ENCODE assay signal across 8 cellular contexts in the genomic region with DNA sequence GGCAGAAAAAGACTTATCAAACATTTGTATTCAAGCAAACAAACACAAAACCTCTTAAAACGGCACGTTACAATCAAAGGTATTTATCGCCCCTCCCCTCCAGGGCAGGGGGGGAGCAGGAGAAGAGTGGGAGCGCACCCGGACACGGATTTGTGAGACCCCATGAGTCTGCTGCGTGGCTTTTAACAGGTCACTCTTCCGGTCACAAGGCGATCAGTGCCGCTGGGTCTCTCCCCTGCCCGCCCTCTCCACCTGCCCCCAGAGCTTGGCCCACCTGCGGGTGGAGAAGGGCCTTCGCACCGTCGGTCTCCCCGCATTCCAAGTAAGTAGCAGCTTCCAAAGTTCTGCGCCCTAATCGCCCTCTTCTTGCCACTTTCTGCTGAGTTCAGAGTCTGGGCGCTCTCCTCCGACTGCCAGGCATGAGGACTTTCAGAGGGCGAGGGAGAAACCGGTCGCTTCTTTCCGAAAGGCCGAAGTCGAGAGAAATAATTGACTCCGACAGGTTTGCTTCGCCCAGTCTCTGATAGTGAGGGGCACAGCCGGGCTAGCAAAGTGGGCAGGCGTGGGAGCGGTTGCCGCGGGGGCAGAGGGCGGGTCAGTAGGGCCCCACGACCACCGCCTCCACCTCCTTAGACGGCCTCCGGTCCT. TPM values are rescaled to one million over a fixed set of nuclear protein-coding genes. Genes with fewer than 3 reads are reported as not detected.
DNase-seq lines count a peak whose midpoint lies in the region; ATAC-seq and TF ChIP-seq lines count a peak whose summit lies in the region.

No MANE protein-coding gene starts in this region.

- H4K91ac ChIP-seq in neuronal stem cell (ENCODE audit: low read depth, low read length, poor library complexity) = no peak overlapping the region

- H3K9ac ChIP-seq in neuronal stem cell (ENCODE audit: low read depth, low read length, poor library complexity) = peak overlapping the region; percentile 64

- H3K4me1 ChIP-seq in ectodermal cell (ENCODE audit: control insufficient read depth, insufficient read depth, low read length) (peaks cover 32% of the 10 kb centered on the region), neuronal stem cell (ENCODE audit: control insufficient read depth in 2 of 2, insufficient read depth in 1 of 2, low read depth in 1 of 2, low read length in 2 of 2) (peaks cover 11 to 12% of the 10 kb centered on the region in 2 donors)

- H3K36me3 ChIP-seq in ectodermal cell (ENCODE audit: control insufficient read depth, insufficient read depth, low read length) = no peaks in the 10 kb centered on the region
- H3K36me3 ChIP-seq in neuronal stem cell (replicated peaks in 1 of 2; ENCODE audit: control insufficient read depth in 2 of 2, insufficient read depth in 2 of 2, low read length in 2 of 2) = no peaks in the 10 kb centered on the region

- no peak overlapping the region for H3K27ac ChIP-seq in ectodermal cell (ENCODE audit: insufficient read depth, low read depth, low read length, poor library complexity, severe bottlenecking)
- no peak overlapping the region for H3K27ac ChIP-seq in neuronal stem cell (replicated peaks; ENCODE audit: low read length)

- peak overlapping the region; percentile 95 for H3K23ac ChIP-seq in neuronal stem cell (ENCODE audit: low read depth, low read length, poor library complexity)

- H2AK5ac ChIP-seq in neuronal stem cell (ENCODE audit: low read depth, low read length) = no peak overlapping the region

- CTCF ChIA-PET in Calu3 (lab: Charles Lee) = interaction anchor here (0.9 kb wide), 1 partner anchor 9 kb away, joined by 10 read pairs; no protein-coding TSS in a partner anchor

- TF ChIP-seq CTCF in Calu3 (IDR thresholded peaks at IDR 0.05; ENCODE audit: unreplicated experiment) = no peak

- BruUV-seq in Calu3 (replicated peaks; lab: Mats Ljungman, UMichigan) = no TSS peak

- no peak for ATAC-seq in HG02798 (IDR thresholded peaks at IDR 0.05; ENCODE audit: poor library complexity, unreplicated experiment)

- WGBS in ectodermal cell, 2 experiments = 0% methylated on average over 38 of the region's 38 CpGs
- WGBS in neuronal stem cell (ENCODE audit: extremely low coverage in 2 of 2, insufficient read length in 2 of 2, insufficient replicate concordance in 1 of 2), 2 donors = no CpG with 5 or more reads among the region's 38 CpGs

- H2BK120ac ChIP-seq in neuronal stem cell (ENCODE audit: low read depth, low read length) = no peak overlapping the region

- H2BK15ac ChIP-seq in neuronal stem cell (ENCODE audit: low read length) = peak overlapping the region; percentile 37

- peak overlapping the region; percentile 76 for H3K4me2 ChIP-seq in neuronal stem cell (ENCODE audit: insufficient read depth, low read length, poor library complexity, severe bottlenecking)

- no peaks in the 10 kb centered on the region for H3K27me3 Mint-ChIP-seq in Calu3 (ENCODE audit: unreplicated experiment)

- no peaks in the 10 kb centered on the region for H3K9me3 ChIP-seq in ectodermal cell (ENCODE audit: control insufficient read depth, low read length)
- no peaks in the 10 kb centered on the region for H3K9me3 ChIP-seq in neuronal stem cell (replicated peaks in 1 of 2; ENCODE audit: control insufficient read depth in 2 of 2, insufficient read depth in 1 of 2, low read depth in 1 of 2, low read length in 2 of 2)

- no peak for DNase-seq in Calu3
- DNase-seq in NCI-H2171 (lab: John Stamatoyannopoulos, UW) = peak; percentile 62
- no peak for DNase-seq in neuronal stem cell (ENCODE audit: low spot score)
- no peak for DNase-seq in Kasumi-1 (lab: John Stamatoyannopoulos, UW)
- DNase-seq in activated effector memory CD4-positive, alpha-beta T cell treated with Interleukin-2 at 50 U/mL for 16 hours = no peak
- DNase-seq in NOMO-1 treated with dmso at 0.1 percent for 144 hours (lab: John Stamatoyannopoulos, UW; ENCODE audit: unreplicated experiment) = no peak

- peak overlapping the region; percentile 26 for H3K4ac ChIP-seq in neuronal stem cell (ENCODE audit: low read length)

- H3K4me3 ChIP-seq in ectodermal cell (ENCODE audit: insufficient read depth, low read depth, low read length) (peak overlapping the region; percentile 45), neuronal stem cell (ENCODE audit: low read length in 2 of 2) (peak overlapping the region; percentile 47 to 83)

- intact Hi-C loops in Calu3 (cut with micrococcal nuclease; ENCODE audit: unreplicated experiment) = loop anchor here (1.0 to 5.0 kb wide), 2 partner anchors 314 to 550 kb away; no protein-coding TSS in a partner anchor

- H3K36me3 Mint-ChIP-seq in Calu3 (ENCODE audit: insufficient read depth, unreplicated experiment) = peaks cover 13% of the 10 kb centered on the region

- H4K8ac ChIP-seq in neuronal stem cell (ENCODE audit: low read depth, low read length) = no peak overlapping the region

- no peaks in the 10 kb centered on the region for H3K79me1 ChIP-seq in neuronal stem cell (ENCODE audit: low read depth, low read length)

- H3K4me1 Mint-ChIP-seq in Calu3 (ENCODE audit: low read depth, unreplicated experiment) = peaks cover 8% of the 10 kb centered on the region

- no peak overlapping the region for H3K27ac Mint-ChIP-seq in Calu3 (ENCODE audit: unreplicated experiment)

- peak overlapping the region; percentile 88 for H2AFZ ChIP-seq in neuronal stem cell (ENCODE audit: low read length)

- H3K27me3 ChIP-seq in ectodermal cell (ENCODE audit: control insufficient read depth, insufficient read depth, low read length, poor library complexity, severe bottlenecking) (peaks cover 28% of the 10 kb centered on the region), neuronal stem cell (ENCODE audit: control insufficient read depth in 3 of 3, insufficient read depth in 3 of 3, low read depth in 1 of 3, low read length in 3 of 3) (peaks cover 0 to 42% (median 14%) of the 10 kb centered on the region in 3 experiments)

- H3K14ac ChIP-seq in neuronal stem cell (ENCODE audit: low read length) = no peak overlapping the region

- H2BK12ac ChIP-seq in neuronal stem cell (ENCODE audit: low read length) = no peak overlapping the region

- peak overlapping the region; percentile 74 for H3K18ac ChIP-seq in neuronal stem cell (ENCODE audit: low read length)

- H3K4me3 Mint-ChIP-seq in Calu3 (ENCODE audit: low read depth, unreplicated experiment) = peak overlapping the region; percentile 46

- no peak overlapping the region for H2BK5ac ChIP-seq in neuronal stem cell (ENCODE audit: low read length)

- no peaks in the 10 kb centered on the region for H3K9me3 Mint-ChIP-seq in Calu3 (ENCODE audit: low read depth, unreplicated experiment)

RNA-seq across cellular contexts. Expression of a gene that starts 0.8 kb away (rescaled TPM):
- total RNA-seq in Calu3 (2022) = 1.0 and 2.1 TPM in 2 replicates
- polyA plus RNA-seq in ectodermal cell (2013, experiment 1 of 4) = 3.3 TPM
- polyA plus RNA-seq in ectodermal cell (2013, experiment 2 of 4) = 3.3 TPM
- 3.7 TPM for polyA plus RNA-seq in ectodermal cell (2013, experiment 3 of 4)
- polyA plus RNA-seq in ectodermal cell (2013, experiment 4 of 4) = 3.0 TPM
- 1.2 TPM for polyA plus RNA-seq in neuronal stem cell (2013, experiment 1 of 2)
- polyA plus RNA-seq in neuronal stem cell (2013, experiment 2 of 2) = 1.2 TPM
